16 cellular contexts compared by ENCODE assay signal in the genomic region with DNA sequence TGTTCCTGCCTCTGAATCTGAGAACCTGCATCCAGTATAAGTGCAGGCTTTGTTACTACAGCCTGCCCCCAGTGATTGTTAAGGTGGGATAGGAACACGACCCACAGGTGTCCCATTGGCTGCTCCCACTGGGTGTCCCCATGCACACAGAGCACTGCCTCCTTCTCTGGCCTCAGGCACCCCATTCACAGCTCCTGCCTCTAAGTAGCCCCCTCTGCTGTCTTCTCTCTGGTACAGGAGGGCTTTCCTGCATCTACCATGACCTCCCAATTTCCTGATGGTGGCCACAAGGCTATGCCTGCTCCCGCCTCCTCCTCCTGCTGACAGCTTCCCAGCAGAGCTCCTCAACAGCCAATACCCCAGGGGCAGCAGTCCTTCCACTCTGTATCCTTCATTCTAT.
"Had no signal": no experiment of that assay in that cellular context is flagged by ENCODE, and none has a peak within 500 bp of the region (broad histone marks: within the 10 kb centered on the region; RNA-seq: fewer than 3 reads in every experiment).

No MANE protein-coding gene starts in this region.

- H3K4me3 Mint-ChIP-seq: activated naive CD8-positive, alpha-beta T cell treated with anti-CD3 and anti-CD28 coated beads, Interleukin-2, amount 10 ng/mL, durations not matched to agents 7 days and 5 days; brain; stimulated activated memory B cell treated with anti-CD40 and anti-IgM and Interleukin-4, amounts not matched to agents 10 μg/mL and 1 μg/mL and 100 μg/mL, for 72 hours; T-helper 17 cell had no signal

- ATAC-seq: pancreas; stimulated activated memory B cell treated with anti-CD40 and anti-IgM and Interleukin-4, amounts not matched to agents 10 μg/mL and 1 μg/mL and 100 μg/mL, for 72 hours; T-helper 17 cell had no signal

- H3K4me1 Mint-ChIP-seq: activated naive CD8-positive, alpha-beta T cell treated with anti-CD3 and anti-CD28 coated beads, Interleukin-2, amount 10 ng/mL, durations not matched to agents 7 days and 5 days; stimulated activated memory B cell treated with anti-CD40 and anti-IgM and Interleukin-4, amounts not matched to agents 10 μg/mL and 1 μg/mL and 100 μg/mL, for 72 hours had no signal

- H3K27me3 Mint-ChIP-seq: activated naive CD8-positive, alpha-beta T cell treated with anti-CD3 and anti-CD28 coated beads, Interleukin-2, amount 10 ng/mL, durations not matched to agents 7 days and 5 days; stimulated activated memory B cell treated with anti-CD40 and anti-IgM and Interleukin-4, amounts not matched to agents 10 μg/mL and 1 μg/mL and 100 μg/mL, for 72 hours had no signal

- DNase-seq: activated CD4-positive, alpha-beta T cell treated with anti-CD3 and anti-CD28 coated beads, Interleukin-2, amount 50 U/mL, for 1 hour; activated CD4-positive, CD25-positive, alpha-beta regulatory T cell; activated naive CD4-positive, alpha-beta T cell; activated naive CD8-positive, alpha-beta T cell treated with anti-CD3 and anti-CD28 coated beads, Interleukin-2, amount 10 ng/mL, durations not matched to agents 7 days and 5 days; activated T-cell treated with anti-CD3 and anti-CD28 coated beads for 4 hours; central memory CD4-positive, alpha-beta T cell; colonic mucosa; foreskin fibroblast; midbrain; pancreas; stimulated activated CD4-positive, alpha-beta T cell treated with anti-CD3 and anti-CD28 coated beads, Interleukin-2, amount 100 ng/mL, for 24 hours; T-helper 17 cell; thyroid gland had no signal

- H3K27me3 ChIP-seq: colonic mucosa, pancreas, thyroid gland had no signal

- H3K36me3 ChIP-seq: colonic mucosa, pancreas, thyroid gland had no signal

- H3K9me3 Mint-ChIP-seq: activated naive CD8-positive, alpha-beta T cell treated with anti-CD3 and anti-CD28 coated beads, Interleukin-2, amount 10 ng/mL, durations not matched to agents 7 days and 5 days; stimulated activated memory B cell treated with anti-CD40 and anti-IgM and Interleukin-4, amounts not matched to agents 10 μg/mL and 1 μg/mL and 100 μg/mL, for 72 hours had no signal

- H3K27ac Mint-ChIP-seq: activated naive CD8-positive, alpha-beta T cell treated with anti-CD3 and anti-CD28 coated beads, Interleukin-2, amount 10 ng/mL, durations not matched to agents 7 days and 5 days; stimulated activated memory B cell treated with anti-CD40 and anti-IgM and Interleukin-4, amounts not matched to agents 10 μg/mL and 1 μg/mL and 100 μg/mL, for 72 hours; T-helper 17 cell had no signal

- H3K4me3 ChIP-seq: colonic mucosa, lung, pancreas, thyroid gland had no signal

- H3K36me3 Mint-ChIP-seq: activated naive CD8-positive, alpha-beta T cell treated with anti-CD3 and anti-CD28 coated beads, Interleukin-2, amount 10 ng/mL, durations not matched to agents 7 days and 5 days; brain; stimulated activated memory B cell treated with anti-CD40 and anti-IgM and Interleukin-4, amounts not matched to agents 10 μg/mL and 1 μg/mL and 100 μg/mL, for 72 hours had no signal
